In the genomic region with DNA sequence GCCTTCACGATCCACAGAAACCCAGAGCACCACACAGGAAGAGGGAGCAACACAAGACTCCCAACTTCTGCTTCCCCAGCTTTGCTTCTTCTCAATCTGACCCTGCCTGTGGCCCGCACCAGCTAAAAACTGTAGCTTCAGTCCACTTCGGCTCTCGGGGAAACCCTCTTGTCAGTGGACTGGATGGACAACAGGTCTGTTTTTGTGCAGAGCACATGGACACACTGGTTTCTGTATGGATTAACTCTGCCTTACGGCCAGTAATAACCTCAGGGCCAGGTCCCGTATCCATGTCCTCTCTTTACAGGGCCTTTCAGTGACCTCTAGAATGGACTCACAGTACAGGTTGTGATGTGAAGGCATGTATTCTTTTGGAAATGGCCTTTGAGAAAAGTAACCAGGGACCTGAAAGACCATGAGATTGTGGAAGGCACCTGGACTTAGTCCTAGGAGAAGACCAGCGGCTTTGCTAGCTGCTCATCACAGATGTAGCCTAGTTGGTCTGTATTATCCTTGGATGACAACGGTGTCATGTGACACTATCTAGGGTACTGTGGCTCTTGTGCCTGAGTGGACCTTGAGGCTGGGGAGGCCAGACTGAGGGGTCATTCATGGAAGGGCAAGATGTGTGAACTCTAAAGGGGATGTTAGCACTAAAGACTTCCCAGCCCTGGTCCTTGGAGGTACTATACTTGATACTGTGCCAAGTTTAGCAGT, we compare ENCODE assay signal across 20 cellular contexts. TPM values are rescaled to one million over a fixed set of nuclear protein-coding genes. Genes with fewer than 3 reads are reported as not detected.
A peak's percentile ranks its signal among the peaks of the same experiment; 100 is the strongest.
DNase-seq lines count a peak whose midpoint lies in the region; ATAC-seq and TF ChIP-seq lines count a peak whose summit lies in the region.
"Had no signal": no experiment of that assay in that cellular context is flagged by ENCODE, and none has a peak within 500 bp of the region (broad histone marks: within the 10 kb centered on the region; RNA-seq: fewer than 3 reads in every experiment).

No MANE protein-coding gene starts in this region.

- H3K27me3 Mint-ChIP-seq in MCF 10A (ENCODE audit: insufficient read depth, unreplicated experiment) (no peaks in the 10 kb centered on the region), Calu3 (ENCODE audit: unreplicated experiment) (no peaks in the 10 kb centered on the region)
- H3K27me3 Mint-ChIP-seq in activated naive CD8-positive, alpha-beta T cell: no peaks in the 10 kb centered on the region
- H3K27me3 Mint-ChIP-seq in stimulated activated naive B cell treated with anti-CD40 and anti-IgM and Interleukin-4, amounts not matched to agents 10 μg/mL and 1 μg/mL and 100 μg/mL, for 72 hours: no peaks in the 10 kb centered on the region
- H3K27me3 Mint-ChIP-seq: activated naive CD4-positive, alpha-beta T cell treated with anti-CD3 and anti-CD28 coated beads, Interleukin-2, amount 50 U/mL, for 24 hours; IgD-negative memory B cell had no signal

- H3K9me3 Mint-ChIP-seq in MCF 10A (ENCODE audit: unreplicated experiment): no peaks in the 10 kb centered on the region
- no peaks in the 10 kb centered on the region for H3K9me3 Mint-ChIP-seq in Calu3 (ENCODE audit: low read depth, unreplicated experiment)
- H3K9me3 Mint-ChIP-seq in activated naive CD8-positive, alpha-beta T cell (ENCODE audit: low read depth): no peaks in the 10 kb centered on the region
- no peaks in the 10 kb centered on the region for H3K9me3 Mint-ChIP-seq in stimulated activated naive B cell treated with anti-CD40 and anti-IgM and Interleukin-4, amounts not matched to agents 10 μg/mL and 1 μg/mL and 100 μg/mL, for 72 hours
- H3K9me3 Mint-ChIP-seq: activated naive CD4-positive, alpha-beta T cell treated with anti-CD3 and anti-CD28 coated beads, Interleukin-2, amount 50 U/mL, for 24 hours; activated T-cell treated with anti-CD3 and anti-CD28 coated beads, Interleukin-2, amount 50 U/mL, for 4 hours; IgD-negative memory B cell had no signal

- dilution Hi-C loops in mammary epithelial cell (cut with HindIII; ENCODE audit: low sequenced_read_pairs): loop anchor here (5.0 to 10.0 kb wide), 4 partner anchors 35 to 712 kb away; no protein-coding TSS in a partner anchor

- CTCF ChIA-PET in MCF 10A (lab: Yijun Ruan, JAX) (no interaction called here), mammary epithelial cell (lab: Charles Lee; ENCODE audit: low non-redundant PET) (no interaction called here), Calu3 (lab: Charles Lee) (interaction anchor here (0.6 kb wide), 1 partner anchor 285 kb away, joined by 3 read pairs; no protein-coding TSS in a partner anchor)

- no peak for ATAC-seq in stimulated activated naive B cell treated with anti-CD40 and anti-IgM and Interleukin-4, amounts not matched to agents 10 μg/mL and 1 μg/mL and 100 μg/mL, for 72 hours (replicated peaks)
- ATAC-seq in HG03378 (IDR thresholded peaks at IDR 0.05; ENCODE audit: unreplicated experiment): no peak
- no peak for ATAC-seq in HG03442 (IDR thresholded peaks at IDR 0.05; ENCODE audit: unreplicated experiment)

- WGBS in mammary epithelial cell (ENCODE audit: low coverage, missing lambda C conversion rate): 98% methylated on average over 8 of the region's 8 CpGs

- H3K4me3 ChIP-seq in mammary epithelial cell (replicated peaks in 1 of 3; ENCODE audit: insufficient read depth in 1 of 3, low read depth in 2 of 3, low read length in 3 of 3): no peak overlapping the region
- H3K4me3 ChIP-seq: BLaER1 treated with 17β-estradiol and CSF1 and Interleukin-3, amounts not matched to agents 10 nM and 100 nM; skin epidermis had no signal

- POLR2A ChIA-PET in MCF 10A (lab: Yijun Ruan, JAX): interaction anchor here (0.7 to 1.6 kb wide), 2 partner anchors 12 to 95 kb away, joined by 3 read pairs; a partner anchor contains a TSS

- H4K20me1 ChIP-seq in mammary epithelial cell (ENCODE audit: insufficient read depth, low read length): no peaks in the 10 kb centered on the region

- H3K27me3 ChIP-seq in mammary epithelial cell (ENCODE audit: insufficient read depth, low read length): no peaks in the 10 kb centered on the region
- H3K27me3 ChIP-seq: BLaER1 treated with 17β-estradiol and CSF1 and Interleukin-3, amounts not matched to agents 10 nM and 100 nM had no signal

- H3K4me3 Mint-ChIP-seq in MCF 10A (ENCODE audit: unreplicated experiment) (no peak overlapping the region), Calu3 (ENCODE audit: low read depth, unreplicated experiment) (no peak overlapping the region)
- H3K4me3 Mint-ChIP-seq in activated naive CD8-positive, alpha-beta T cell: no peak overlapping the region
- no peak overlapping the region for H3K4me3 Mint-ChIP-seq in stimulated activated naive B cell treated with anti-CD40 and anti-IgM and Interleukin-4, amounts not matched to agents 10 μg/mL and 1 μg/mL and 100 μg/mL, for 72 hours
- H3K4me3 Mint-ChIP-seq: activated naive CD4-positive, alpha-beta T cell treated with anti-CD3 and anti-CD28 coated beads, Interleukin-2, amount 50 U/mL, for 24 hours; activated T-cell treated with anti-CD3 and anti-CD28 coated beads, Interleukin-2, amount 50 U/mL, for 4 hours had no signal

- no peak overlapping the region for H3K27ac Mint-ChIP-seq in MCF 10A (ENCODE audit: low read depth, unreplicated experiment)
- no peak overlapping the region for H3K27ac Mint-ChIP-seq in Calu3 (ENCODE audit: unreplicated experiment)
- peak overlapping the region; percentile 34 for H3K27ac Mint-ChIP-seq in activated naive CD8-positive, alpha-beta T cell
- peak overlapping the region; percentile 52 for H3K27ac Mint-ChIP-seq in stimulated activated naive B cell treated with anti-CD40 and anti-IgM and Interleukin-4, amounts not matched to agents 10 μg/mL and 1 μg/mL and 100 μg/mL, for 72 hours
- H3K27ac Mint-ChIP-seq: IgD-negative memory B cell had no signal

- DNase-seq in MCF 10A (ENCODE audit: unreplicated experiment): no peak
- DNase-seq in mammary epithelial cell: no peak
- no peak for DNase-seq in Calu3
- DNase-seq in stimulated activated naive B cell treated with anti-CD40 and anti-IgM and Interleukin-4, amounts not matched to agents 10 μg/mL and 1 μg/mL and 100 μg/mL, for 72 hours: no peak
- no peak for DNase-seq in GM10266 (ENCODE audit: extremely low spot score)
- DNase-seq: ACHN; activated CD4-positive, CD25-positive, alpha-beta regulatory T cell; activated CD8-positive, alpha-beta memory T cell treated with anti-CD3 and anti-CD28 coated beads for 24 hours; activated T-cell treated with anti-CD3 and anti-CD28 coated beads, Interleukin-2, amount 50 U/mL, for 4 hours; EL; mesenchymal stem cell; NCI-H345; NCI-H82 had no signal

- peaks cover 7% of the 10 kb centered on the region for H3K4me1 ChIP-seq in mammary epithelial cell (ENCODE audit: insufficient read depth, low read length)

- intact Hi-C loops in MCF 10A (cut with micrococcal nuclease): no loop called here
- intact Hi-C loops in mammary epithelial cell (cut with micrococcal nuclease): no loop called here
- intact Hi-C loops in Calu3 (cut with micrococcal nuclease; ENCODE audit: unreplicated experiment): no loop called here

- H3K4me2 ChIP-seq in mammary epithelial cell (ENCODE audit: insufficient read depth, low read depth, low read length): no peak overlapping the region
- H3K4me2 ChIP-seq: BLaER1 treated with 17β-estradiol and CSF1 and Interleukin-3, amounts not matched to agents 10 nM and 100 nM had no signal

- no peaks in the 10 kb centered on the region for H3K9me3 ChIP-seq in mammary epithelial cell (replicated peaks; ENCODE audit: insufficient read depth, low read length)
- H3K9me3 ChIP-seq: BLaER1 treated with 17β-estradiol and CSF1 and Interleukin-3, amounts not matched to agents 10 nM and 100 nM had no signal

- H3K9ac ChIP-seq in mammary epithelial cell (ENCODE audit: insufficient read depth, low read length): no peak overlapping the region
- H3K9ac ChIP-seq: BLaER1 treated with 17β-estradiol and CSF1 and Interleukin-3, amounts not matched to agents 10 nM and 100 nM had no signal

- H3K36me3 Mint-ChIP-seq in MCF 10A (ENCODE audit: insufficient read depth, unreplicated experiment): no peaks in the 10 kb centered on the region
- peaks cover 65% of the 10 kb centered on the region for H3K36me3 Mint-ChIP-seq in Calu3 (ENCODE audit: insufficient read depth, unreplicated experiment)
- H3K36me3 Mint-ChIP-seq in activated naive CD8-positive, alpha-beta T cell: peaks cover 12% of the 10 kb centered on the region
- H3K36me3 Mint-ChIP-seq in stimulated activated naive B cell treated with anti-CD40 and anti-IgM and Interleukin-4, amounts not matched to agents 10 μg/mL and 1 μg/mL and 100 μg/mL, for 72 hours: peaks cover 41 to 44% of the 10 kb centered on the region in 2 donors

- peaks cover 57% of the 10 kb centered on the region for H3K36me3 ChIP-seq in mammary epithelial cell (ENCODE audit: insufficient read depth, low read length)

- peaks cover 5% of the 10 kb centered on the region for H3K4me1 Mint-ChIP-seq in MCF 10A (ENCODE audit: insufficient read depth, unreplicated experiment)
- peaks cover 10% of the 10 kb centered on the region for H3K4me1 Mint-ChIP-seq in Calu3 (ENCODE audit: low read depth, unreplicated experiment)
- peaks cover 6% of the 10 kb centered on the region for H3K4me1 Mint-ChIP-seq in activated naive CD8-positive, alpha-beta T cell (ENCODE audit: low read depth)
- H3K4me1 Mint-ChIP-seq in stimulated activated naive B cell treated with anti-CD40 and anti-IgM and Interleukin-4, amounts not matched to agents 10 μg/mL and 1 μg/mL and 100 μg/mL, for 72 hours: peaks cover 7 to 10% of the 10 kb centered on the region in 2 donors
- H3K4me1 Mint-ChIP-seq: IgD-negative memory B cell had no signal

- in situ Hi-C loops in mammary epithelial cell (cut with MboI; ENCODE audit: low sequenced_read_pairs in 2 of 2): no loop called here

- no peak for TF ChIP-seq CTCF in MCF 10A (IDR thresholded peaks at IDR 0.05; ENCODE audit: unreplicated experiment)
- TF ChIP-seq CTCF in mammary epithelial cell (conservative IDR thresholded peaks at IDR 0.05 in 1 of 2, IDR thresholded peaks at IDR 0.05 in 1 of 2; ENCODE audit: extremely low read depth in 1 of 2, insufficient read depth in 1 of 2, low read depth in 1 of 2, low read length in 2 of 2): no peak
- TF ChIP-seq CTCF in Calu3 (IDR thresholded peaks at IDR 0.05; ENCODE audit: unreplicated experiment): no peak
- TF ChIP-seq CTCF in GM10266 (IDR thresholded peaks at IDR 0.05; ENCODE audit: control insufficient read depth, insufficient read depth, low read depth, missing control alignments): no peak

- H2AFZ ChIP-seq in mammary epithelial cell (ENCODE audit: low read depth, low read length): no peak overlapping the region

- peaks cover 29% of the 10 kb centered on the region for H3K79me2 ChIP-seq in mammary epithelial cell (ENCODE audit: insufficient read depth, low read length)

- BruUV-seq in MCF 10A (replicated peaks; lab: Mats Ljungman, UMichigan) (TSS peak; percentile 25), mammary epithelial cell (replicated peaks; lab: Mats Ljungman, UMichigan) (no TSS peak), Calu3 (replicated peaks; lab: Mats Ljungman, UMichigan) (TSS peak; percentile 10)

- no peak overlapping the region for H3K27ac ChIP-seq in mammary epithelial cell (ENCODE audit: insufficient read depth, low read depth, low read length)
- H3K27ac ChIP-seq: BLaER1 treated with 17β-estradiol and CSF1 and Interleukin-3, amounts not matched to agents 10 nM and 100 nM; skin epidermis had no signal

RNA-seq across cellular contexts. Expression of a gene that starts 5.8 kb away (rescaled TPM):
- 54.9 and 63.6 TPM in 2 replicates for total RNA-seq in MCF 10A (2022)
- 10 to 100 TPM; 28.2 to 50.5 TPM for total RNA-seq in mammary epithelial cell
- 63.6 TPM for polyA plus RNA-seq in mammary epithelial cell
- polyA minus RNA-seq in mammary epithelial cell: 200 TPM
- total RNA-seq in Calu3 (2022): 79.6 and 92.1 TPM in 2 replicates

RNA-seq across cellular contexts. Expression of a gene that starts 6.0 kb away (rescaled TPM):
- total RNA-seq in MCF 10A (2022) (65.1 and 72.9 TPM in 2 replicates), mammary epithelial cell (10 to 100 TPM; 71.2 to 83.8 TPM), Calu3 (2022) (127 and 133 TPM in 2 replicates)
- polyA plus RNA-seq in mammary epithelial cell: 112 TPM
- polyA minus RNA-seq in mammary epithelial cell: 104 TPM

RNA-seq across cellular contexts. Expression of a gene that starts 12.6 kb away (rescaled TPM):
- total RNA-seq in MCF 10A (2022) (0.37 and 1.2 TPM in 2 replicates), mammary epithelial cell (1 to 10 TPM in 1 of 2 donors, under 1 TPM in 1; 0.83 to 1.6 TPM), Calu3 (2022) (0.47 and 0.50 TPM in 2 replicates)
- polyA plus RNA-seq in mammary epithelial cell: 0.75 TPM
- polyA minus RNA-seq in mammary epithelial cell: not detected
- polyA plus RNA-seq: IgD-negative memory B cell had no signal

RNA-seq across cellular contexts. Expression of a gene that starts 45.3 kb away (rescaled TPM):
- 70.9 and 78.9 TPM in 2 replicates for total RNA-seq in MCF 10A (2022)
- total RNA-seq in mammary epithelial cell: 10 to 100 TPM; 26.8 to 80.5 TPM
- 34.1 TPM for polyA plus RNA-seq in mammary epithelial cell
- polyA minus RNA-seq in mammary epithelial cell: 37.0 TPM
- total RNA-seq in Calu3 (2022): 70.7 and 72.3 TPM in 2 replicates

RNA-seq across cellular contexts. Expression of a gene that starts 53.1 kb away (rescaled TPM):
- 92.0 and 98.6 TPM in 2 replicates for total RNA-seq in MCF 10A (2022)
- total RNA-seq in mammary epithelial cell: 10 to 100 TPM; 44.2 to 69.0 TPM
- 46.8 TPM for polyA plus RNA-seq in mammary epithelial cell
- polyA minus RNA-seq in mammary epithelial cell: 65.5 TPM
- 106 and 131 TPM in 2 replicates for total RNA-seq in Calu3 (2022)

Comparison
In these comparisons a context has a peak if more than half of its experiments do, and no peak if none do; other contexts are left out.
1. H3K27ac Mint-ChIP-seq: peak in activated naive CD8-positive, alpha-beta T cell (single experiment) and stimulated activated naive B cell treated with anti-CD40 and anti-IgM and Interleukin-4, amounts not matched to agents 10 μg/mL and 1 μg/mL and 100 μg/mL, for 72 hours (single experiment); none in MCF 10A (single experiment) and Calu3 (single experiment).